Comparison of ENCODE assay signal across 8 cellular contexts in the genomic region with DNA sequence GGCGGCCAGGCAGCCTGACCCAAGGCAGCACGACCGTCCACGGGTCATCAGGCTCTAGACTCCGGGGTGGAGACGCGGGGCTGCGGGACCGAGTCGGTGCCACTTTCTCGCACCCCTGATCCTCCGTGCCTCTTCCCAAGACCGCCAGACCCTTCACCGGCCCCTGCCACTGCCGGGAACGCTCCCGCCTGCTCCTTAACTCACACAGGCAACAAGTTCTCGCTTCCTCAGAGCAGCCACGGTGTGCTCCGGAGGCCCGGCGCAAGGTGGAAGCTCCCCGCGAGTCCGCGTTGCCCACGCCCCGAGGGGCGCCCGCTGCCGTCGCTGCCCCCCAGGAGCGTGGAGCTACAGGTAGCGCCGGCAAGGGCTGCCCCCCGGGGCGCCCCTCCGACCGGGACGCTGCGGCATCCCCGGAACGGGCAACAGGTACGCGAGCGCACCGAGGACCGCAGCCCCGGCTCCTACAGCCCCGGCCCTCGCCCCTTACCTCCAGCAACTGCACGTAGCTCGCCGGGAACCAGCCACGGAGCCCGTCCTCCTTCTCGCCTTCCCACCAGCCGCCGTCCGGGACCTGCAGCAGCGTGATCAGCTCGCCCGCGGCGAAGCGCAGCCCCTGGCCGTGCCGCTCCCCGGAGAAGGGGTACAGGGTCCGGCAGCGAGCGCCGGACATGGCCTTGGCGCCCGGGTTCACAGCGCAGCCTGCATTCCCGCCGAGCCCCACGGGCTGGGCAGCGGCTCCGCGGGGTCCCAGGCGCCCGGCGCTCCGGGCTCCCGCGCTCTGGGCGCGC. TPM values are rescaled to one million over a fixed set of nuclear protein-coding genes. Genes with fewer than 3 reads are reported as not detected.
A peak's percentile ranks its signal among the peaks of the same experiment; 100 is the strongest.
DNase-seq lines count a peak whose midpoint lies in the region; ATAC-seq and TF ChIP-seq lines count a peak whose summit lies in the region.

No MANE protein-coding gene starts in this region.

- peak; percentile 8 for ATAC-seq in activated naive CD8-positive, alpha-beta T cell treated with anti-CD3 and anti-CD28 coated beads, Interleukin-2, amount 50 U/mL, for 24 hours
- ATAC-seq in left lung (peak; percentile 10), HG02938 (IDR thresholded peaks at IDR 0.05; ENCODE audit: unreplicated experiment) (no peak)

- H3K4me3 ChIP-seq in left lung (peak overlapping the region; percentile 48 to 66), tibial artery (peak overlapping the region; percentile 53 to 56), HAP-1 (no peak overlapping the region)

- peaks cover 15 to 62% of the 10 kb centered on the region in 2 donors for H3K27me3 ChIP-seq in left lung
- peaks cover 0 to 24% of the 10 kb centered on the region in 2 donors for H3K27me3 ChIP-seq in tibial artery
- no peaks in the 10 kb centered on the region for H3K27me3 ChIP-seq in HAP-1 (ENCODE audit: low read depth)

- peaks cover 3% of the 10 kb centered on the region for H3K36me3 Mint-ChIP-seq in activated T-cell treated with anti-CD3 and anti-CD28 coated beads, Interleukin-2, amount 50 U/mL, for 24 hours (ENCODE audit: low read depth)
- H3K36me3 Mint-ChIP-seq in activated naive CD8-positive, alpha-beta T cell treated with anti-CD3 and anti-CD28 coated beads, Interleukin-2, amount 50 U/mL, for 24 hours (ENCODE audit: low read depth) = peaks cover 9% of the 10 kb centered on the region

- H3K27ac Mint-ChIP-seq in activated T-cell treated with anti-CD3 and anti-CD28 coated beads, Interleukin-2, amount 50 U/mL, for 24 hours = no peak overlapping the region
- H3K27ac Mint-ChIP-seq in activated naive CD8-positive, alpha-beta T cell treated with anti-CD3 and anti-CD28 coated beads, Interleukin-2, amount 50 U/mL, for 24 hours = no peak overlapping the region

- H3K36me3 ChIP-seq in left lung (no peaks in the 10 kb centered on the region), tibial artery (no peaks in the 10 kb centered on the region), HAP-1 (replicated peaks) (no peaks in the 10 kb centered on the region)

- H3K27me3 Mint-ChIP-seq in activated T-cell treated with anti-CD3 and anti-CD28 coated beads, Interleukin-2, amount 50 U/mL, for 24 hours = peaks cover 42% of the 10 kb centered on the region
- peaks cover 30% of the 10 kb centered on the region for H3K27me3 Mint-ChIP-seq in activated naive CD8-positive, alpha-beta T cell treated with anti-CD3 and anti-CD28 coated beads, Interleukin-2, amount 50 U/mL, for 24 hours

- TF ChIP-seq CTCF in left lung (IDR thresholded peaks at IDR 0.05) (no peak), tibial artery (IDR thresholded peaks at IDR 0.05) (no peak)

- H3K9me3 ChIP-seq in left lung = peaks cover 0 to 16% of the 10 kb centered on the region in 2 donors
- peaks cover 4 to 15% (median 13%) of the 10 kb centered on the region in 3 donors for H3K9me3 ChIP-seq in tibial artery
- 0 out of 2 replicates have a peak, but pooled peaks cover under 1% of the 10 kb centered on the region for H3K9me3 ChIP-seq in HAP-1

- H3K4me1 Mint-ChIP-seq in activated T-cell treated with anti-CD3 and anti-CD28 coated beads, Interleukin-2, amount 50 U/mL, for 24 hours (ENCODE audit: low read depth) = peaks cover 7% of the 10 kb centered on the region
- H3K4me1 Mint-ChIP-seq in activated naive CD8-positive, alpha-beta T cell treated with anti-CD3 and anti-CD28 coated beads, Interleukin-2, amount 50 U/mL, for 24 hours = peaks cover 8% of the 10 kb centered on the region

- H3K4me3 Mint-ChIP-seq in activated T-cell treated with anti-CD3 and anti-CD28 coated beads, Interleukin-2, amount 50 U/mL, for 24 hours = no peak overlapping the region
- peak overlapping the region; percentile 40 for H3K4me3 Mint-ChIP-seq in activated naive CD8-positive, alpha-beta T cell treated with anti-CD3 and anti-CD28 coated beads, Interleukin-2, amount 50 U/mL, for 24 hours

- peaks cover 22% of the 10 kb centered on the region for H3K9me3 Mint-ChIP-seq in activated T-cell treated with anti-CD3 and anti-CD28 coated beads, Interleukin-2, amount 50 U/mL, for 24 hours
- H3K9me3 Mint-ChIP-seq in activated naive CD8-positive, alpha-beta T cell treated with anti-CD3 and anti-CD28 coated beads, Interleukin-2, amount 50 U/mL, for 24 hours = peaks cover 17% of the 10 kb centered on the region

- in situ Hi-C loops in HAP-1 (cut with MboI; ENCODE audit: low sequenced_read_pairs) = loop anchor here (25.0 kb wide), 2 partner anchors 89 to 111 kb away; no protein-coding TSS in a partner anchor

- peak overlapping the region in 1 of 2 donors; percentile 21 for H3K27ac ChIP-seq in left lung
- peak overlapping the region; percentile 1 to 47 for H3K27ac ChIP-seq in tibial artery

- peaks cover 2 to 27% of the 10 kb centered on the region in 2 donors for H3K4me1 ChIP-seq in left lung
- H3K4me1 ChIP-seq in tibial artery = peaks cover 0 to 17% (median 4%) of the 10 kb centered on the region in 4 donors
- no peaks in the 10 kb centered on the region for H3K4me1 ChIP-seq in HAP-1

- peak; percentile 23 for DNase-seq in activated T-cell treated with anti-CD3 and anti-CD28 coated beads, Interleukin-2, amount 50 U/mL, for 1 hour
- DNase-seq in activated T-cell treated with anti-CD3 and anti-CD28 coated beads, Interleukin-2, amount 50 U/mL, for 24 hours = no peak
- DNase-seq in activated naive CD8-positive, alpha-beta T cell treated with anti-CD3 and anti-CD28 coated beads, Interleukin-2, amount 50 U/mL, for 24 hours = peak; percentile 10
- peak; percentile 39 to 89 for DNase-seq in left lung
- DNase-seq in tibial artery = no peak
- DNase-seq in HAP-1 (ENCODE audit: low spot score in 2 of 2) = no peak
- no peak for DNase-seq in OCI-M2 (lab: John Stamatoyannopoulos, UW; ENCODE audit: unreplicated experiment)

- intact Hi-C loops in left lung (cut with DNase I) (loop anchor here in 1 of 2 donors (10.0 kb wide), 1 partner anchor 73 kb away; no protein-coding TSS in a partner anchor), tibial artery (cut with DNase I; ENCODE audit: low total_unique reads) (no loop called here)

RNA-seq across cellular contexts. Expression of a gene that starts 0.5 kb away (rescaled TPM):
- 10 to 100 TPM; 57.9 to 83.4 TPM for total RNA-seq in left lung

Comparison
In these comparisons a context has a peak if more than half of its experiments do, and no peak if none do; other contexts are left out.
1. DNase-seq: peak in activated T-cell treated with anti-CD3 and anti-CD28 coated beads, Interleukin-2, amount 50 U/mL, for 1 hour (single experiment), activated naive CD8-positive, alpha-beta T cell treated with anti-CD3 and anti-CD28 coated beads, Interleukin-2, amount 50 U/mL, for 24 hours (single experiment) and left lung (2 of 2); none in activated T-cell treated with anti-CD3 and anti-CD28 coated beads, Interleukin-2, amount 50 U/mL, for 24 hours (single experiment), tibial artery (0 of 2), HAP-1 (0 of 2) and OCI-M2 (single experiment).